Comparison of ENCODE assay signal across 8 cellular contexts in genomic region chr4:74794341-74794801, GRCh38. TPM values are rescaled to one million over a fixed set of nuclear protein-coding genes. Genes with fewer than 3 reads are reported as not detected.
A peak's percentile ranks its signal among the peaks of the same experiment; 100 is the strongest.
DNase-seq lines count a peak whose midpoint lies in the region; ATAC-seq, FAIRE-seq and TF ChIP-seq lines count a peak whose summit lies in the region.

BTC (minus strand) TSS chr4:74794523; CDS start chr4:74794325, 198 bp downstream.

- DNase-seq in activated CD4-positive, alpha-beta T cell treated with anti-CD3 and anti-CD28 coated beads for 48 hours = peak; percentile 10
- DNase-seq in activated CD4-positive, alpha-beta T cell treated with anti-CD3 and anti-CD28 coated beads for 1 hour = no peak
- DNase-seq in NCI-H2171 (lab: John Stamatoyannopoulos, UW) (peak; percentile 0), MCF 10A (ENCODE audit: unreplicated experiment) (peak; percentile 81), kidney (peak; percentile 78), suprapubic skin (ENCODE audit: low spot score in 2 of 2) (peak in 1 of 2 donors; percentile 50), NCI-H128 (lab: John Stamatoyannopoulos, UW; ENCODE audit: unreplicated experiment) (no peak)

- no peaks in the 10 kb centered on the region for H3K36me3 Mint-ChIP-seq in MCF 10A (ENCODE audit: insufficient read depth, unreplicated experiment)

- H3K27me3 ChIP-seq in suprapubic skin = peaks cover 4% of the 10 kb centered on the region

- intact Hi-C loops in MCF 10A (cut with micrococcal nuclease) = loop anchor here (1.0 to 5.0 kb wide), 3 partner anchors 112 to 257 kb away; no protein-coding TSS in a partner anchor
- intact Hi-C loops in kidney (cut with DNase I) = no loop called here

- TF ChIP-seq CTCF in MCF 10A (IDR thresholded peaks at IDR 0.05; ENCODE audit: unreplicated experiment) = peak; percentile 62
- TF ChIP-seq CTCF in kidney (IDR thresholded peaks at IDR 0.05; ENCODE audit: borderline replicate concordance, extremely low read depth, insufficient read depth) = peak; percentile 21
- TF ChIP-seq CTCF in suprapubic skin (IDR thresholded peaks at IDR 0.05) = peak in 1 of 2 donors; percentile 10

- WGBS in suprapubic skin = 4% methylated on average over 19 of the region's 22 CpGs

- no TSS peak for BruUV-seq in MCF 10A (replicated peaks; lab: Mats Ljungman, UMichigan)

- H3K36me3 ChIP-seq in kidney (ENCODE audit: control insufficient read depth in 1 of 2, insufficient read depth in 2 of 2, low read length in 2 of 2) (no peaks in the 10 kb centered on the region), suprapubic skin (no peaks in the 10 kb centered on the region)

- H3K9me3 ChIP-seq in kidney (ENCODE audit: control insufficient read depth in 1 of 2, low read length in 2 of 2) (no peaks in the 10 kb centered on the region), suprapubic skin (no peaks in the 10 kb centered on the region)

- H3K27ac Mint-ChIP-seq in MCF 10A (ENCODE audit: low read depth, unreplicated experiment) = peak within 1 kb of the TSS; percentile 92

- H3K4me3 ChIP-seq in kidney (ENCODE audit: low read length in 2 of 2) (peak within 1 kb of the TSS; percentile 43 to 82), suprapubic skin (peak within 1 kb of the TSS; percentile 53)

- TF ChIP-seq POLR2A in suprapubic skin (IDR thresholded peaks at IDR 0.05) = no peak

- peaks cover 18% of the 10 kb centered on the region for H3K27me3 Mint-ChIP-seq in MCF 10A (ENCODE audit: insufficient read depth, unreplicated experiment)

- H3K9ac ChIP-seq in kidney (ENCODE audit: low read length in 2 of 2) = peak within 1 kb of the TSS; percentile 56 to 82

- H3K9me3 Mint-ChIP-seq in MCF 10A (ENCODE audit: unreplicated experiment) = no peaks in the 10 kb centered on the region

- POLR2A ChIA-PET in MCF 10A (lab: Yijun Ruan, JAX) = interaction anchor here (0.7 to 3.0 kb wide), 4 partner anchors 18 to 1295 kb away, joined by 3 to 16 read pairs (median 3); no protein-coding TSS in a partner anchor

- no peak for ATAC-seq in GM19035 (IDR thresholded peaks at IDR 0.05; ENCODE audit: unreplicated experiment)

- H3K4me1 Mint-ChIP-seq in MCF 10A (ENCODE audit: insufficient read depth, unreplicated experiment) = peaks cover 11% of the 10 kb centered on the region

- no peak for FAIRE-seq in kidney (lab: Jason Lieb, UNC)

- peak within 1 kb of the TSS; percentile 97 for H3K4me3 Mint-ChIP-seq in MCF 10A (ENCODE audit: unreplicated experiment)

- H3K4me1 ChIP-seq in kidney (ENCODE audit: control insufficient read depth in 1 of 2, insufficient read depth in 1 of 2, low read depth in 1 of 2, low read length in 2 of 2) = peaks cover 0 to 3% of the 10 kb centered on the region in 2 donors
- peaks cover 17% of the 10 kb centered on the region for H3K4me1 ChIP-seq in suprapubic skin

- CTCF ChIA-PET in MCF 10A (lab: Yijun Ruan, JAX) = interaction anchor here (0.5 to 4.2 kb wide), 27 partner anchors 8 to 782 kb away, joined by 3 to 36 read pairs (median 5); no protein-coding TSS in a partner anchor

- peak within 1 kb of the TSS; percentile 71 to 92 for H3K27ac ChIP-seq in kidney (ENCODE audit: low read depth in 2 of 2, low read length in 2 of 2)
- H3K27ac ChIP-seq in suprapubic skin = peak within 1 kb of the TSS; percentile 61

- no peak for TF ChIP-seq EP300 in suprapubic skin (IDR thresholded peaks at IDR 0.05)

RNA-seq across cellular contexts. Expression of gene BTC, which starts in this region (rescaled TPM):
- total RNA-seq in MCF 10A (2022) (1.7 and 4.0 TPM in 2 replicates), kidney (6.0 TPM), suprapubic skin (10 to 100 TPM in 3 of 4 donors, 1 to 10 TPM in 1; 6.5 to 48.1 (median 25.6) TPM)
- polyA plus RNA-seq in kidney (ENCODE audit: insufficient read depth, low read depth, low replicate concordance) = 6.0 TPM

Comparison
In these comparisons a context has a peak if more than half of its experiments do, and no peak if none do; other contexts are left out.
1. DNase-seq: peak in activated CD4-positive, alpha-beta T cell treated with anti-CD3 and anti-CD28 coated beads for 48 hours (single experiment), NCI-H2171 (single experiment), MCF 10A (single experiment) and kidney (single experiment); none in activated CD4-positive, alpha-beta T cell treated with anti-CD3 and anti-CD28 coated beads for 1 hour (single experiment) and NCI-H128 (single experiment).